In the genomic region with DNA sequence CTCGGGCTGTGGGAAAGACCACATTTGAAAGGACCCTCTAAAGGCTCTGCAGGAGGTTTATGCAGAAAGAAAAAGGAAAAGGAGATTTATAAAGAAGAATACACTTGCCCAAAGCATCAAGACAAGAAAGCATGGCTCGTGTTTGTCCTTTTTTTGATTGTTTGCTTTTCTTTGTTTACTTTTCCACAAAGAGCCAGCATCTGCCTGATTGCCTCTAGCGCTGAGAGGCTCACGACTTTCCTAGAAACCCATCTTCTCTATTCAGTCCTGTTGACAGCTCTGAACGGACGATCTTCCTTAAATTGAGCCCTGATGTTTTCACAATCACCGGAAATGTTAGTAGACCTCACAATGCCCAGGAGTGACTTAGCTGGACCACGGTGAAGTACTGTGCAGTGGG, we compare ENCODE assay signal across 1 cellular context.
A peak's percentile ranks its signal among the peaks of the same experiment; 100 is the strongest.
TF ChIP-seq lines count a peak whose summit lies in the region.

No MANE protein-coding gene starts in this region.

TF ChIP-seq in HepG2, 621 proteins besides CTCF, POLR2A, EP300 and RAD21 (continued from another document):
- TF ChIP-seq, protein P1, sequence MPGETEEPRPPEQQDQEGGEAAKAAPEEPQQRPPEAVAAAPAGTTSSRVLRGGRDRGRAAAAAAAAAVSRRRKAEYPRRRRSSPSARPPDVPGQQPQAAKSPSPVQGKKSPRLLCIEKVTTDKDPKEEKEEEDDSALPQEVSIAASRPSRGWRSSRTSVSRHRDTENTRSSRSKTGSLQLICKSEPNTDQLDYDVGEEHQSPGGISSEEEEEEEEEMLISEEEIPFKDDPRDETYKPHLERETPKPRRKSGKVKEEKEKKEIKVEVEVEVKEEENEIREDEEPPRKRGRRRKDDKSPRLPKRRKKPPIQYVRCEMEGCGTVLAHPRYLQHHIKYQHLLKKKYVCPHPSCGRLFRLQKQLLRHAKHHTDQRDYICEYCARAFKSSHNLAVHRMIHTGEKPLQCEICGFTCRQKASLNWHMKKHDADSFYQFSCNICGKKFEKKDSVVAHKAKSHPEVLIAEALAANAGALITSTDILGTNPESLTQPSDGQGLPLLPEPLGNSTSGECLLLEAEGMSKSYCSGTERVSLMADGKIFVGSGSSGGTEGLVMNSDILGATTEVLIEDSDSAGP (CRISPR knock-in tag; IDR thresholded peaks at IDR 0.05; ENCODE audit: borderline replicate concordance), result no peak
- TF ChIP-seq ZNF143 (CRISPR knock-in tag; IDR thresholded peaks at IDR 0.05), result no peak
- TF ChIP-seq SOX6 (IDR thresholded peaks at IDR 0.05), result no peak
- TF ChIP-seq SOX6 (CRISPR knock-in tag; IDR thresholded peaks at IDR 0.05), result peak; percentile 42; the same call in 1 of the 2 replicates
- no peak for TF ChIP-seq KLF13 (CRISPR knock-in tag; IDR thresholded peaks at IDR 0.05)
- no peak for TF ChIP-seq ZNF232 (CRISPR knock-in tag; IDR thresholded peaks at IDR 0.05; ENCODE audit: borderline replicate concordance)
- peak; percentile 92 for TF ChIP-seq FOXA3 (CRISPR knock-in tag; IDR thresholded peaks at IDR 0.05)
- TF ChIP-seq, protein P2, sequence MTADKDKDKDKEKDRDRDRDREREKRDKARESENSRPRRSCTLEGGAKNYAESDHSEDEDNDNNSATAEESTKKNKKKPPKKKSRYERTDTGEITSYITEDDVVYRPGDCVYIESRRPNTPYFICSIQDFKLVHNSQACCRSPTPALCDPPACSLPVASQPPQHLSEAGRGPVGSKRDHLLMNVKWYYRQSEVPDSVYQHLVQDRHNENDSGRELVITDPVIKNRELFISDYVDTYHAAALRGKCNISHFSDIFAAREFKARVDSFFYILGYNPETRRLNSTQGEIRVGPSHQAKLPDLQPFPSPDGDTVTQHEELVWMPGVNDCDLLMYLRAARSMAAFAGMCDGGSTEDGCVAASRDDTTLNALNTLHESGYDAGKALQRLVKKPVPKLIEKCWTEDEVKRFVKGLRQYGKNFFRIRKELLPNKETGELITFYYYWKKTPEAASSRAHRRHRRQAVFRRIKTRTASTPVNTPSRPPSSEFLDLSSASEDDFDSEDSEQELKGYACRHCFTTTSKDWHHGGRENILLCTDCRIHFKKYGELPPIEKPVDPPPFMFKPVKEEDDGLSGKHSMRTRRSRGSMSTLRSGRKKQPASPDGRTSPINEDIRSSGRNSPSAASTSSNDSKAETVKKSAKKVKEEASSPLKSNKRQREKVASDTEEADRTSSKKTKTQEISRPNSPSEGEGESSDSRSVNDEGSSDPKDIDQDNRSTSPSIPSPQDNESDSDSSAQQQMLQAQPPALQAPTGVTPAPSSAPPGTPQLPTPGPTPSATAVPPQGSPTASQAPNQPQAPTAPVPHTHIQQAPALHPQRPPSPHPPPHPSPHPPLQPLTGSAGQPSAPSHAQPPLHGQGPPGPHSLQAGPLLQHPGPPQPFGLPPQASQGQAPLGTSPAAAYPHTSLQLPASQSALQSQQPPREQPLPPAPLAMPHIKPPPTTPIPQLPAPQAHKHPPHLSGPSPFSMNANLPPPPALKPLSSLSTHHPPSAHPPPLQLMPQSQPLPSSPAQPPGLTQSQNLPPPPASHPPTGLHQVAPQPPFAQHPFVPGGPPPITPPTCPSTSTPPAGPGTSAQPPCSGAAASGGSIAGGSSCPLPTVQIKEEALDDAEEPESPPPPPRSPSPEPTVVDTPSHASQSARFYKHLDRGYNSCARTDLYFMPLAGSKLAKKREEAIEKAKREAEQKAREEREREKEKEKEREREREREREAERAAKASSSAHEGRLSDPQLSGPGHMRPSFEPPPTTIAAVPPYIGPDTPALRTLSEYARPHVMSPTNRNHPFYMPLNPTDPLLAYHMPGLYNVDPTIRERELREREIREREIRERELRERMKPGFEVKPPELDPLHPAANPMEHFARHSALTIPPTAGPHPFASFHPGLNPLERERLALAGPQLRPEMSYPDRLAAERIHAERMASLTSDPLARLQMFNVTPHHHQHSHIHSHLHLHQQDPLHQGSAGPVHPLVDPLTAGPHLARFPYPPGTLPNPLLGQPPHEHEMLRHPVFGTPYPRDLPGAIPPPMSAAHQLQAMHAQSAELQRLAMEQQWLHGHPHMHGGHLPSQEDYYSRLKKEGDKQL (CRISPR knock-in tag; IDR thresholded peaks at IDR 0.05; ENCODE audit: low read depth), result no peak
- TF ChIP-seq ZNF512 (CRISPR knock-in tag; IDR thresholded peaks at IDR 0.05), result no peak
- TF ChIP-seq, protein P3, sequence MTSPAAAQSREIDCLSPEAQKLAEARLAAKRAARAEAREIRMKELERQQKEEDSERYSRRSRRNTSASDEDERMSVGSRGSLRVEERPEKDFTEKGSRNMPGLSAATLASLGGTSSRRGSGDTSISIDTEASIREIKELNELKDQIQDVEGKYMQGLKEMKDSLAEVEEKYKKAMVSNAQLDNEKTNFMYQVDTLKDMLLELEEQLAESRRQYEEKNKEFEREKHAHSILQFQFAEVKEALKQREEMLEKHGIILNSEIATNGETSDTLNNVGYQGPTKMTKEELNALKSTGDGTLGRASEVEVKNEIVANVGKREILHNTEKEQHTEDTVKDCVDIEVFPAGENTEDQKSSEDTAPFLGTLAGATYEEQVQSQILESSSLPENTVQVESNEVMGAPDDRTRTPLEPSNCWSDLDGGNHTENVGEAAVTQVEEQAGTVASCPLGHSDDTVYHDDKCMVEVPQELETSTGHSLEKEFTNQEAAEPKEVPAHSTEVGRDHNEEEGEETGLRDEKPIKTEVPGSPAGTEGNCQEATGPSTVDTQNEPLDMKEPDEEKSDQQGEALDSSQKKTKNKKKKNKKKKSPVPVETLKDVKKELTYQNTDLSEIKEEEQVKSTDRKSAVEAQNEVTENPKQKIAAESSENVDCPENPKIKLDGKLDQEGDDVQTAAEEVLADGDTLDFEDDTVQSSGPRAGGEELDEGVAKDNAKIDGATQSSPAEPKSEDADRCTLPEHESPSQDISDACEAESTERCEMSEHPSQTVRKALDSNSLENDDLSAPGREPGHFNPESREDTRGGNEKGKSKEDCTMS (CRISPR knock-in tag; conservative IDR thresholded peaks at IDR 0.05), result no peak
